17 cellular contexts compared by ENCODE assay signal in the genomic region with DNA sequence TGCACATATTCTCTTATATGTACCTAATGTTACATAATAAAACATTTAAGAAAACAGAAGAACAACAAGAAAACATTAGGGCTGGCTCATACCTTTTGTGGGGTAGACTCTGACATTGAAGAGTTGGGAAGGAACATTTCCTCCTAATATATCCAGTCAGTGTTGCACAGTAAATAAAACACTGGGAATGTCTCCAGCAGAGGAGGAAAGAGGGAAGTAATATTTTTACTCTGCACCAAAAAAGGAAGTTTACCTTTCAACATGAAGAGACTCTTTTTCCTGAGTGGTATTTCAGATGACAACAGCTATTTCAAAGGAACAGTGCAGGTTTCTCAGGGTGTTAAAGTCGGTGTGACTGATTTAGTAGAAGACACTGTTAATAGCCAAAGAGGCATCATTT. TPM values are rescaled to one million over a fixed set of nuclear protein-coding genes. Genes with fewer than 3 reads are reported as not detected.
A peak's percentile ranks its signal among the peaks of the same experiment; 100 is the strongest.
DNase-seq lines count a peak whose midpoint lies in the region; ATAC-seq, FAIRE-seq and TF ChIP-seq lines count a peak whose summit lies in the region.
"Had no signal": no experiment of that assay in that cellular context is flagged by ENCODE, and none has a peak within 500 bp of the region (broad histone marks: within the 10 kb centered on the region; RNA-seq: fewer than 3 reads in every experiment).

No MANE protein-coding gene starts in this region.

- no peaks in the 10 kb centered on the region for H3K9me3 ChIP-seq in kidney (ENCODE audit: control insufficient read depth in 1 of 2, low read length in 2 of 2)
- H3K9me3 ChIP-seq in sigmoid colon, result no peaks in the 10 kb centered on the region

- DNase-seq in CD1c-positive myeloid dendritic cell (ENCODE audit: extremely low spot score) (peak; percentile 56), OCI-M1 (lab: John Stamatoyannopoulos, UW) (peak; percentile 32), kidney (no peak), sigmoid colon (no peak), GDM1 (lab: John Stamatoyannopoulos, UW) (no peak), DMS 273 treated with DMSO at 0.1 percent for 48 hours (lab: John Stamatoyannopoulos, UW) (no peak)
- DNase-seq: activated CD8-positive, alpha-beta T cell treated with anti-CD3 and anti-CD28 coated beads, Interleukin-2, amount 10 ng/mL, durations not matched to agents 7 days and 5 days; activated effector memory CD4-positive, alpha-beta T cell treated with Interleukin-2 at 50 U/mL for 16 hours; C1 segment of cervical spinal cord; effector CD4-positive, alpha-beta T cell; NCI-H1092 treated with DMSO at 0.1 percent for 48 hours; NK-92 treated with Interleukin-12 subunit alpha and Interleukin-12 subunit beta, amount 100 ng/mL, for 24 hours; posterior cingulate gyrus; stimulated activated CD4-positive, alpha-beta T cell treated with anti-CD3 and anti-CD28 coated beads, Interleukin-15, amount 100 ng/mL, for 24 hours had no signal

- FAIRE-seq in kidney (lab: Jason Lieb, UNC), result no peak
- FAIRE-seq: GM12878 had no signal

- TF ChIP-seq CTCF in kidney (IDR thresholded peaks at IDR 0.05; ENCODE audit: borderline replicate concordance, extremely low read depth, insufficient read depth), result no peak
- no peak for TF ChIP-seq CTCF in sigmoid colon (IDR thresholded peaks at IDR 0.05)

- H3K27ac ChIP-seq in kidney (ENCODE audit: low read depth in 2 of 2, low read length in 2 of 2) (peak overlapping the region; percentile 22 to 39), sigmoid colon (peak overlapping the region in 3 of 4 donors; percentile 37 to 59 (median 49))

- H3K27me3 ChIP-seq in sigmoid colon, result no peaks in the 10 kb centered on the region

- no peak overlapping the region for H3K9ac ChIP-seq in kidney (ENCODE audit: low read length in 2 of 2)

- H3K4me1 ChIP-seq in kidney (ENCODE audit: control insufficient read depth in 1 of 2, insufficient read depth in 1 of 2, low read depth in 1 of 2, low read length in 2 of 2), result peaks cover 39 to 46% of the 10 kb centered on the region in 2 donors
- H3K4me1 ChIP-seq in sigmoid colon, result peaks cover 0 to 75% (median 69%) of the 10 kb centered on the region in 4 donors

- no peak overlapping the region for H3K4me3 ChIP-seq in kidney (ENCODE audit: low read length in 2 of 2)
- no peak overlapping the region for H3K4me3 ChIP-seq in sigmoid colon
- H3K4me3 ChIP-seq: GM12878 had no signal

- WGBS in sigmoid colon, 2 donors, result 5 to 8% methylated on average over 1 of the region's 1 CpG

- no peak for TF ChIP-seq POLR2A in sigmoid colon (IDR thresholded peaks at IDR 0.05)

- intact Hi-C loops in kidney (cut with DNase I) (no loop called here), sigmoid colon (cut with DNase I) (no loop called here)

- H3K36me3 ChIP-seq in kidney (ENCODE audit: control insufficient read depth in 1 of 2, insufficient read depth in 2 of 2, low read length in 2 of 2), result peaks cover 0 to 3% of the 10 kb centered on the region in 2 donors
- H3K36me3 ChIP-seq in sigmoid colon, result peaks cover 0 to 4% (median under 1%) of the 10 kb centered on the region in 4 donors

- TF ChIP-seq EP300 in sigmoid colon (IDR thresholded peaks at IDR 0.05), result no peak

- ATAC-seq in HG03571 (IDR thresholded peaks at IDR 0.05; ENCODE audit: unreplicated experiment), result no peak
- no peak for ATAC-seq in GM18519 (IDR thresholded peaks at IDR 0.05; ENCODE audit: low FRiP score, unreplicated experiment)
- ATAC-seq: activated CD8-positive, alpha-beta T cell treated with anti-CD3 and anti-CD28 coated beads, Interleukin-2, amount 10 ng/mL, durations not matched to agents 7 days and 5 days; GM12878 had no signal

RNA-seq across cellular contexts. Expression of a gene that starts 31.9 kb away (rescaled TPM):
- total RNA-seq in kidney (45.4 TPM), sigmoid colon (10 to 100 TPM; 31.7 to 55.4 (median 47.6) TPM)
- polyA plus RNA-seq in kidney (ENCODE audit: insufficient read depth, low read depth, low replicate concordance) (18.0 TPM), sigmoid colon (10 to 100 TPM; 12.0 to 22.1 (median 15.3) TPM)

Comparison
In these comparisons a context has a peak if more than half of its experiments do, and no peak if none do; other contexts are left out.
1. DNase-seq: peak in CD1c-positive myeloid dendritic cell (single experiment) and OCI-M1 (single experiment); none in kidney (single experiment), sigmoid colon (single experiment), GDM1 (single experiment) and DMS 273 treated with DMSO at 0.1 percent for 48 hours (single experiment).